In genomic region chr17:21397341-21398050, GRCh38 we compare ENCODE assay signal across 19 cellular contexts. TPM values are rescaled to one million over a fixed set of nuclear protein-coding genes. Genes with fewer than 3 reads are reported as not detected.
DNase-seq lines count a peak whose midpoint lies in the region; TF ChIP-seq lines count a peak whose summit lies in the region.
"Had no signal": no experiment of that assay in that cellular context is flagged by ENCODE, and none has a peak within 500 bp of the region (broad histone marks: within the 10 kb centered on the region; RNA-seq: fewer than 3 reads in every experiment).

No MANE protein-coding gene starts in this region.

- no peak for TF ChIP-seq EP300 in stomach (IDR thresholded peaks at IDR 0.05)

- H3K4me1 ChIP-seq in GM23248 (ENCODE audit: insufficient read depth) (peaks cover 18% of the 10 kb centered on the region), hepatocyte (ENCODE audit: insufficient read depth) (peaks cover 2% of the 10 kb centered on the region), stomach (peaks cover 0 to 20% (median 0%) of the 10 kb centered on the region in 4 donors), PC-9 (replicated peaks; ENCODE audit: insufficient read depth) (peaks cover 18% of the 10 kb centered on the region)
- H3K4me1 ChIP-seq: HAP-1 had no signal

- H3F3A ChIP-seq in GM23248 (ENCODE audit: insufficient read depth): peaks cover 11% of the 10 kb centered on the region; the same call in 1 of the 2 replicates
- H3F3A ChIP-seq in PC-9 (ENCODE audit: insufficient read depth, low read depth): peaks cover 5% of the 10 kb centered on the region; the same call in 1 of the 2 replicates

- POLR2A ChIA-PET in PC-9 (lab: Charles Lee; ENCODE audit: unreplicated experiment): no interaction called here

- H3K27ac ChIP-seq in GM23248 (peak overlapping the region; percentile 91), brain microvascular endothelial cell (peak overlapping the region; percentile 62), hepatocyte (no peak overlapping the region), stomach (peak overlapping the region in 4 of 5 donors; percentile 29 to 72 (median 66)), PC-9 (no peak overlapping the region)

- H3K9me2 ChIP-seq in GM23248 (ENCODE audit: insufficient read depth) (no peaks in the 10 kb centered on the region), hepatocyte (replicated peaks; ENCODE audit: insufficient read depth) (no peaks in the 10 kb centered on the region), PC-9 (ENCODE audit: insufficient read depth) (no peaks in the 10 kb centered on the region)

- no TSS peak for BruUV-seq in PC-9 (replicated peaks; lab: Mats Ljungman, UMichigan)

- TF ChIP-seq POLR2A in stomach (IDR thresholded peaks at IDR 0.05): no peak

- peak overlapping the region; percentile 68 for H2AFZ ChIP-seq in GM23248
- no peak overlapping the region for H2AFZ ChIP-seq in hepatocyte
- no peak overlapping the region for H2AFZ ChIP-seq in PC-9

- H4K20me1 ChIP-seq in GM23248 (ENCODE audit: insufficient read depth): no peaks in the 10 kb centered on the region
- no peaks in the 10 kb centered on the region for H4K20me1 ChIP-seq in hepatocyte (ENCODE audit: insufficient read depth, poor library complexity, severe bottlenecking)
- no peaks in the 10 kb centered on the region for H4K20me1 ChIP-seq in PC-9 (ENCODE audit: insufficient read depth)

- CTCF ChIA-PET in PC-9 (lab: Charles Lee): interaction anchor here (0.5 kb wide), 1 partner anchor 60 kb away, joined by 10 read pairs; no protein-coding TSS in a partner anchor

- H3K9me3 ChIP-seq in GM23248 (ENCODE audit: low read depth) (no peaks in the 10 kb centered on the region), hepatocyte (ENCODE audit: low read depth) (no peaks in the 10 kb centered on the region), stomach (no peaks in the 10 kb centered on the region), PC-9 (ENCODE audit: insufficient read depth, low read depth) (no peaks in the 10 kb centered on the region)
- H3K9me3 ChIP-seq: esophagus squamous epithelium, HAP-1, MG63 had no signal

- DNase-seq in GM23248: peak; percentile 97
- peak; percentile 73 for DNase-seq in brain microvascular endothelial cell
- DNase-seq in hepatocyte (ENCODE audit: low spot score): peak; percentile 32
- DNase-seq in stomach: no peak
- DNase-seq in mesothelial cell of epicardium (ENCODE audit: low spot score in 2 of 2, unreplicated experiment in 2 of 2): no peak
- no peak for DNase-seq in activated CD8-positive, alpha-beta memory T cell treated with anti-CD3 and anti-CD28 coated beads, Interleukin-2, amount 50 U/mL, for 48 hours
- no peak for DNase-seq in NK-92 (lab: John Stamatoyannopoulos, UW; ENCODE audit: unreplicated experiment)
- no peak for DNase-seq in PC-9
- DNase-seq: activated B cell treated with CpG ODN at 0.5 μM for 24 hours; activated naive CD4-positive, alpha-beta T cell treated with anti-CD3 and anti-CD28 coated beads, Interleukin-2, amount 50 U/mL, for 16 hours; CD8-positive, alpha-beta T cell; esophagus squamous epithelium; GF-D8; MG63; midbrain had no signal

- TF ChIP-seq CTCF in brain microvascular endothelial cell (IDR thresholded peaks at IDR 0.05; ENCODE audit: low read depth, low read length, missing control alignments) (no peak), hepatocyte (IDR thresholded peaks at IDR 0.05; ENCODE audit: poor library complexity) (no peak), stomach (IDR thresholded peaks at IDR 0.05) (no peak), mesothelial cell of epicardium (IDR thresholded peaks at IDR 0.05; ENCODE audit: unreplicated experiment) (no peak), PC-9 (conservative IDR thresholded peaks at IDR 0.05) (no peak)

- H3K36me3 Mint-ChIP-seq in mesothelial cell of epicardium: no peaks in the 10 kb centered on the region
- H3K36me3 Mint-ChIP-seq: CD8-positive, alpha-beta T cell had no signal

- H3K79me2 ChIP-seq in GM23248 (ENCODE audit: insufficient read depth): no peaks in the 10 kb centered on the region
- H3K79me2 ChIP-seq in hepatocyte: no peaks in the 10 kb centered on the region
- H3K79me2 ChIP-seq in PC-9 (ENCODE audit: low read depth): no peaks in the 10 kb centered on the region

- H3K27me3 ChIP-seq in GM23248 (replicated peaks; ENCODE audit: insufficient read depth): no peaks in the 10 kb centered on the region
- H3K27me3 ChIP-seq in brain microvascular endothelial cell (replicated peaks): no peaks in the 10 kb centered on the region
- no peaks in the 10 kb centered on the region for H3K27me3 ChIP-seq in hepatocyte
- H3K27me3 ChIP-seq in stomach: no peaks in the 10 kb centered on the region
- H3K27me3 ChIP-seq in PC-9 (ENCODE audit: insufficient read depth, low read depth): no peaks in the 10 kb centered on the region
- H3K27me3 ChIP-seq: esophagus squamous epithelium, MG63 had no signal

- H3K4me3 Mint-ChIP-seq in mesothelial cell of epicardium: no peak overlapping the region
- H3K4me3 Mint-ChIP-seq: activated B cell treated with CpG ODN at 0.5 μM for 24 hours; CD8-positive, alpha-beta T cell; stimulated activated naive CD8-positive, alpha-beta T cell treated with anti-CD3 and anti-CD28 coated beads, Interleukin-15, Interleukin-2, amounts not matched to agents 100 ng/mL and 50 ng/mL, for 24 hours had no signal

- peaks cover 1% of the 10 kb centered on the region for H3K27me3 Mint-ChIP-seq in mesothelial cell of epicardium (ENCODE audit: low read depth)
- H3K27me3 Mint-ChIP-seq: stimulated activated naive CD8-positive, alpha-beta T cell treated with anti-CD3 and anti-CD28 coated beads, Interleukin-15, Interleukin-2, amounts not matched to agents 100 ng/mL and 50 ng/mL, for 24 hours had no signal

- intact Hi-C loops in stomach (cut with DNase I; ENCODE audit: low total_unique reads): no loop called here
- intact Hi-C loops in PC-9 (cut with micrococcal nuclease; ENCODE audit: unreplicated experiment): no loop called here

- H3K4me3 ChIP-seq in GM23248 (peak overlapping the region; percentile 18; the same call in 1 of the 2 replicates), brain microvascular endothelial cell (ENCODE audit: low read depth, low read length) (no peak overlapping the region), hepatocyte (no peak overlapping the region), stomach (no peak overlapping the region), PC-9 (no peak overlapping the region)
- H3K4me3 ChIP-seq: coronary artery, esophagus squamous epithelium, HAP-1, MG63 had no signal

- H3K4me2 ChIP-seq in GM23248 (ENCODE audit: unreplicated experiment): peak overlapping the region; percentile 59
- H3K4me2 ChIP-seq in hepatocyte: no peak overlapping the region
- H3K4me2 ChIP-seq in PC-9: no peak overlapping the region

- H3K9ac ChIP-seq in GM23248: peak overlapping the region; percentile 79

- in situ Hi-C loops in GM23248 (cut with MboI): no loop called here
- in situ Hi-C loops in brain microvascular endothelial cell (cut with HindIII; ENCODE audit: low pct_ligation_motif_present, low sequenced_read_pairs): no loop called here

- peaks cover 6% of the 10 kb centered on the region for H3K4me1 Mint-ChIP-seq in mesothelial cell of epicardium
- H3K4me1 Mint-ChIP-seq: activated B cell treated with CpG ODN at 0.5 μM for 24 hours had no signal

- H3K27ac Mint-ChIP-seq in mesothelial cell of epicardium: no peak overlapping the region
- H3K27ac Mint-ChIP-seq: activated B cell treated with CpG ODN at 0.5 μM for 24 hours; CD8-positive, alpha-beta T cell; stimulated activated naive CD8-positive, alpha-beta T cell treated with anti-CD3 and anti-CD28 coated beads, Interleukin-15, Interleukin-2, amounts not matched to agents 100 ng/mL and 50 ng/mL, for 24 hours had no signal

- 5 to 6% methylated on average over 26 of the region's 26 CpGs for WGBS in GM23248 (ENCODE audit: low coverage in 1 of 2, low lambda C conversion rate in 2 of 2, missing lambda C conversion rate in 2 of 2), 2 experiments
- WGBS in hepatocyte (ENCODE audit: low lambda C conversion rate, missing lambda C conversion rate): 73% methylated on average over 26 of the region's 26 CpGs
- 66 to 83% (median 79%) methylated on average over 26 of the region's 26 CpGs for WGBS in stomach, 5 donors

- peaks cover 3% of the 10 kb centered on the region for H3K9me3 Mint-ChIP-seq in mesothelial cell of epicardium
- H3K9me3 Mint-ChIP-seq: activated B cell treated with CpG ODN at 0.5 μM for 24 hours; CD8-positive, alpha-beta T cell; stimulated activated naive CD8-positive, alpha-beta T cell treated with anti-CD3 and anti-CD28 coated beads, Interleukin-15, Interleukin-2, amounts not matched to agents 100 ng/mL and 50 ng/mL, for 24 hours had no signal

- no peaks in the 10 kb centered on the region for H3K36me3 ChIP-seq in GM23248 (ENCODE audit: low read depth)
- H3K36me3 ChIP-seq in brain microvascular endothelial cell (replicated peaks): no peaks in the 10 kb centered on the region
- no peaks in the 10 kb centered on the region for H3K36me3 ChIP-seq in hepatocyte (replicated peaks; ENCODE audit: insufficient read depth, low read depth)
- H3K36me3 ChIP-seq in stomach: no peaks in the 10 kb centered on the region
- H3K36me3 ChIP-seq in PC-9 (ENCODE audit: low read depth): no peaks in the 10 kb centered on the region
- H3K36me3 ChIP-seq: esophagus squamous epithelium, HAP-1, MG63 had no signal

RNA-seq across cellular contexts. Expression of gene KCNJ12, which starts 21.3 kb away (rescaled TPM):
- 0.54 and 1.0 TPM in 2 replicates for total RNA-seq in GM23248 (2014; rRNA removed; shearing (Covaris generic))
- polyA plus RNA-seq in GM23248 (2016; fragmentation: Nextera tagmentation; extraction: Ambion mirVana): 0.29 and 0.33 TPM in 2 replicates
- 0.73 and 0.88 TPM in 2 replicates for total RNA-seq in hepatocyte
- 0.15 and 0.18 TPM in 2 replicates for polyA plus RNA-seq in hepatocyte
- 10 to 100 TPM in 1 of 5 donors, 1 to 10 TPM in 3, under 1 TPM in 1; under 0.01 to 10.5 (median 2.3) TPM for total RNA-seq in stomach
- under 1 TPM in 2 of 3 donors, not detected in 1; 0.23 to 0.68 TPM for polyA plus RNA-seq in stomach
- 0.53 to 0.76 TPM (median 0.54 TPM) in 3 replicates for total RNA-seq in mesothelial cell of epicardium
- 1.1 and 2.0 TPM in 2 replicates for total RNA-seq in PC-9 (2021)
- total RNA-seq: activated B cell treated with CpG ODN at 0.5 μM for 24 hours, HT-29 had no signal

Comparison
In these comparisons a context has a peak if more than half of its experiments do, and no peak if none do; other contexts are left out.
1. DNase-seq: peak in GM23248 (single experiment), brain microvascular endothelial cell (single experiment) and hepatocyte (single experiment); none in stomach (single experiment), mesothelial cell of epicardium (0 of 2), activated CD8-positive, alpha-beta memory T cell treated with anti-CD3 and anti-CD28 coated beads, Interleukin-2, amount 50 U/mL, for 48 hours (single experiment), NK-92 (single experiment) and PC-9 (0 of 2).
2. H3K27ac ChIP-seq: peak in GM23248 (single experiment), brain microvascular endothelial cell (single experiment) and stomach (4 of 5); none in hepatocyte (single experiment) and PC-9 (single experiment).